ENCODE assay signal across 8 cellular contexts in the genomic region with DNA sequence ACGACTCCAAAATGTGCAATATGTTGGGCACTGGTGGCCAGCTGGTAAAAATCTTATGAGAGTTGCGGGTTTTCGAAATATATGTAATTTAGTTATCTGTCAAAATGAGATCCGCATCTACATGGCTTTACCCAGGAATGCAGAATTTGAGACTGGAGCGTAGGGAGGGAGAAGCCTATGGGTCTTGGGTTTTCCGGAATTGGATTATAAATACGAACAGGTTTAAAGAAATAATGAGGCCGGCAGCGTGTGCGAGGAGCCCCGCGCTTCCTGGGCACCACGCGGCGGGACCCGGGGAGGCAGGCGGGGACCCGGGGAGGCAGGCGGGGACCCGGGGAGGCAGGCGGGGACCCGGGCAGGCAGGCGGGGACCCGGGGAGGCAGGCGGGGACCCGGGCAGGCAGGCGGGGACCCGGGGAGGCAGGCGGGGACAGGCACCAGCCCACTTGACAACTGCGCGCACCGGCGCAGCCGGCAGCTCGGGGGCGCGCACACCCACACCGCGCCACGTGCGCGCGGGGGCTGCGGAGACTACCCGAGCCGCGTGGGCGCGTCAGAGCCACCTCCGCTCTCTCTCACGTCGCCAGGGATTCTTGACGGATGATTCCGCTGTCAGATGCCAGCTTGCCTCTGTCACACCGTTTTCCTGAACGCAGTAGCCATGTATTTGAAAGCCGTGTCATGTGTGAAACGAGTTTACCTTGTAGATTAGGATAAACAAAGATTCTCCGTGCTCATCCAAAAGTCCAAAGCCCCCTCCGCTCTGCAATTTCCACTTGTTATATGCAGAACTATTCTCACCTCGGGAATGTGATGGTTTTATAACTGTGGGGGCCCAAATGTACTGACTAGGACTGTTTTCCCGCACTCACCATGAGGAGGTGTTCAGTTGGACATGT. TPM values are rescaled to one million over a fixed set of nuclear protein-coding genes. Genes with fewer than 3 reads are reported as not detected.
A peak's percentile ranks its signal among the peaks of the same experiment; 100 is the strongest.
DNase-seq lines count a peak whose midpoint lies in the region; ATAC-seq and TF ChIP-seq lines count a peak whose summit lies in the region.

No MANE protein-coding gene starts in this region.

- no peaks in the 10 kb centered on the region for H3K9me3 Mint-ChIP-seq in activated naive CD4-positive, alpha-beta T cell treated with anti-CD3 and anti-CD28 coated beads, Interleukin-2, amount 10 ng/mL, durations not matched to agents 7 days and 5 days
- H3K9me3 Mint-ChIP-seq in type B pancreatic cell: no peaks in the 10 kb centered on the region

- peaks cover 11% of the 10 kb centered on the region for H3K4me1 Mint-ChIP-seq in activated naive CD4-positive, alpha-beta T cell treated with anti-CD3 and anti-CD28 coated beads, Interleukin-2, amount 10 ng/mL, durations not matched to agents 7 days and 5 days
- peaks cover 6% of the 10 kb centered on the region for H3K4me1 Mint-ChIP-seq in type B pancreatic cell (ENCODE audit: unreplicated experiment)

- peaks cover 19% of the 10 kb centered on the region for H3K27me3 Mint-ChIP-seq in activated naive CD4-positive, alpha-beta T cell treated with anti-CD3 and anti-CD28 coated beads, Interleukin-2, amount 10 ng/mL, durations not matched to agents 7 days and 5 days
- H3K27me3 Mint-ChIP-seq in type B pancreatic cell: peaks cover 31% of the 10 kb centered on the region

- CTCF ChIA-PET in activated naive CD4-positive, alpha-beta T cell treated with anti-CD3 and anti-CD28 coated beads, Interleukin-2, amount 10 ng/mL, durations not matched to agents 7 days and 5 days (lab: Charles Lee): no interaction called here

- peak; percentile 53 for TF ChIP-seq POLR2A in GM19099 (IDR thresholded peaks at IDR 0.05; ENCODE audit: extremely low read depth, insufficient read length, low read depth)

- H3K36me3 Mint-ChIP-seq in activated naive CD4-positive, alpha-beta T cell treated with anti-CD3 and anti-CD28 coated beads, Interleukin-2, amount 10 ng/mL, durations not matched to agents 7 days and 5 days: no peaks in the 10 kb centered on the region
- no peaks in the 10 kb centered on the region for H3K36me3 Mint-ChIP-seq in type B pancreatic cell

- peak overlapping the region; percentile 79 for H3K4me3 Mint-ChIP-seq in activated naive CD4-positive, alpha-beta T cell treated with anti-CD3 and anti-CD28 coated beads, Interleukin-2, amount 10 ng/mL, durations not matched to agents 7 days and 5 days
- H3K4me3 Mint-ChIP-seq in type B pancreatic cell: peak overlapping the region; percentile 90

- no peak for TF ChIP-seq CTCF in type B pancreatic cell (conservative IDR thresholded peaks at IDR 0.05)

- intact Hi-C loops in Right ventricle myocardium inferior (cut with DNase I): loop anchor here (5.0 kb wide), 2 partner anchors 51 to 54 kb away; no protein-coding TSS in a partner anchor

- DNase-seq in AML-193 (lab: John Stamatoyannopoulos, UW): peak; percentile 37 to 49
- peak; percentile 18 for DNase-seq in HT-29 (ENCODE audit: low spot score)
- DNase-seq in SHP77 (lab: John Stamatoyannopoulos, UW): peak; percentile 12 to 36
- peak; percentile 62 for DNase-seq in activated naive CD4-positive, alpha-beta T cell treated with anti-CD3 and anti-CD28 coated beads, Interleukin-2, amount 10 ng/mL, durations not matched to agents 7 days and 5 days
- DNase-seq in Right ventricle myocardium inferior (ENCODE audit: missing footprints): no peak
- peak; percentile 47 for DNase-seq in pons (ENCODE audit: low spot score)
- DNase-seq in type B pancreatic cell (ENCODE audit: extremely low spot score, unreplicated experiment): no peak

- no peak overlapping the region for H3K27ac Mint-ChIP-seq in activated naive CD4-positive, alpha-beta T cell treated with anti-CD3 and anti-CD28 coated beads, Interleukin-2, amount 10 ng/mL, durations not matched to agents 7 days and 5 days
- H3K27ac Mint-ChIP-seq in type B pancreatic cell: no peak overlapping the region

- ATAC-seq in Right ventricle myocardium inferior: peak; percentile 92

RNA-seq across cellular contexts. Expression of gene HNRNPU, which starts 54.3 kb away (rescaled TPM):
- total RNA-seq in HT-29 (2014; rRNA removed; shearing (Covaris generic)): 261 and 277 TPM in 2 replicates
- total RNA-seq in Right ventricle myocardium inferior (165 TPM), type B pancreatic cell (ENCODE audit: low replicate concordance) (328 and 485 TPM in 2 replicates)

Comparison
In these comparisons a context has a peak if more than half of its experiments do, and no peak if none do; other contexts are left out.
1. DNase-seq: peak in AML-193 (2 of 2), HT-29 (single experiment), SHP77 (2 of 2), activated naive CD4-positive, alpha-beta T cell treated with anti-CD3 and anti-CD28 coated beads, Interleukin-2, amount 10 ng/mL, durations not matched to agents 7 days and 5 days (single experiment) and pons (single experiment); none in Right ventricle myocardium inferior (single experiment) and type B pancreatic cell (single experiment).